In the genomic region with DNA sequence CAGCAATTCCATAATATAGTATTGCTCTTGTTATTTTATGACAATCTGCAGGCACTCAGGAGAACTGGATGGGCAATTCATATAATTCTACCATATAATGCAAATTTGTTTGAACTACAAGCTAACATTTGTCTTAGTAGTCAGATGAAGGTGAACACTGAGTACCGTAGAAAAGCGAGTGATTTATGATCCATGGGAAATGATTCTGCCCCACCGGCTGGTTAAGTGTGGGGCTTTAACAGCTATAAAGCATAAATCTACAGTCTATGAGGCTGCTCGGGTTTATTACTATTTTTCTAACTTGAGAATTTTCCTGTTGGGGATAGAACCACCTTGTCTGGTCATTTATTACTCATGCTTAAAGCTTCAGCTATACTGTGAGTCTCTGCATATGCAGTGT, we compare ENCODE assay signal across 24 cellular contexts.
"Had no signal": no experiment of that assay in that cellular context is flagged by ENCODE, and none has a peak within 500 bp of the region (broad histone marks: within the 10 kb centered on the region; RNA-seq: fewer than 3 reads in every experiment).

No MANE protein-coding gene starts in this region.

- H3K4me3 ChIP-seq: left lung, lung, right atrium auricular region, right lobe of liver, smooth muscle cell, tibial nerve, uterus had no signal

- H2AFZ ChIP-seq: parathyroid adenoma had no signal

- H3K9me3 ChIP-seq: left lung, neutrophil, right atrium auricular region, right lobe of liver, tibial nerve, uterus had no signal

- ATAC-seq: left cardiac atrium; left lung; natural killer cell; right lobe of liver; stimulated activated memory B cell treated with anti-CD40 and anti-IgM and Interleukin-4, amounts not matched to agents 10 μg/mL and 1 μg/mL and 100 μg/mL, for 72 hours; stimulated activated naive CD8-positive, alpha-beta T cell treated with anti-CD3 and anti-CD28 coated beads, Interleukin-15, amount 100 ng/mL, for 72 hours had no signal

- H3K4me2 ChIP-seq: smooth muscle cell had no signal

- H3K4me1 ChIP-seq: left lung, parathyroid adenoma, right atrium auricular region, right lobe of liver, tibial nerve, uterus had no signal

- H3K27me3 ChIP-seq: left lung, neutrophil, right atrium auricular region, right lobe of liver, tibial nerve, uterus had no signal

- H3K79me2 ChIP-seq: parathyroid adenoma had no signal

- H3K27ac ChIP-seq: left lung, neutrophil, parathyroid adenoma, right atrium auricular region, right lobe of liver, tibial nerve, uterus had no signal

- H3K9ac ChIP-seq: parathyroid adenoma had no signal

- DNase-seq: hippocampal formation; kidney glomerular epithelial cell; left cardiac atrium; left lung; mesendoderm; naive B cell; natural killer cell; occipital lobe; right lobe of liver; stimulated activated CD4-positive, alpha-beta T cell treated with anti-CD3 and anti-CD28 coated beads, Interleukin-1b, Interleukin-23, amount 100 ng/mL, for 48 hours; stimulated activated CD4-positive, alpha-beta T cell treated with anti-CD3 and anti-CD28 coated beads, Interleukin-2, amount 100 ng/mL, for 48 hours; stimulated activated CD4-positive, alpha-beta T cell treated with anti-CD3 and anti-CD28 coated beads, Interleukin-4, amount 100 ng/mL, for 4 hours; stimulated activated CD8-positive, alpha-beta memory T cell treated with anti-CD3 and anti-CD28 coated beads, Interleukin-4, amount 100 ng/mL, for 48 hours; stimulated activated naive CD4-positive, alpha-beta T cell treated with Interleukin-2 at 50 U/mL for 16 hours; stimulated activated naive CD8-positive, alpha-beta T cell treated with anti-CD3 and anti-CD28 coated beads, Interleukin-15, amount 100 ng/mL, for 72 hours; substantia nigra; uterus had no signal

- H3K36me3 ChIP-seq: left lung, neutrophil, right atrium auricular region, right lobe of liver, tibial nerve had no signal
